Comparison of ENCODE assay signal across 25 cellular contexts in the genomic region with DNA sequence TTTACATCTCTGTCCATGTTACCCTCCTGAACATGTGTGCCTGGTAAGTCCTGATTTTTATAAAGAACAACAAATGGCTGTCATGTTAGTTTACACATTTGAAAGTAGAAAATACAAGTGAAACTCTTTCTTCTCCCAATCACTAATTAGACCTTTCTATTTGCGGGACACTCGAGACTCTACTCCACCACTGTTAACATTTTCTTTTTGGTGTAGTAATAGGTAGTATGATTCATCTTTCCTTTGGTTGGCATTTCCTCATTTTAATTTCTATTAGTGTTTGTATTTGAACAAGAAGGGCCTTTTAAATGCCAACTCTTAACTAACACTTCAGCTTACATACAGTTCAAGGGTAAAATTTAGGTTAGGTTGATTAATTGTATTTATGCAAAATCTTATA.
DNase-seq lines count a peak whose midpoint lies in the region; ATAC-seq, FAIRE-seq and TF ChIP-seq lines count a peak whose summit lies in the region.
"Had no signal": no experiment of that assay in that cellular context is flagged by ENCODE, and none has a peak within 500 bp of the region (broad histone marks: within the 10 kb centered on the region; RNA-seq: fewer than 3 reads in every experiment).

No MANE protein-coding gene starts in this region.

- no peaks in the 10 kb centered on the region for H3K27me3 ChIP-seq in SU-DHL-6 (ENCODE audit: low read length)
- no peaks in the 10 kb centered on the region for H3K27me3 ChIP-seq in lower lobe of right lung (ENCODE audit: low read depth)
- H3K27me3 ChIP-seq: BE2C, dorsolateral prefrontal cortex, stomach, thyroid gland had no signal

- FAIRE-seq in H54 (lab: Jason Lieb, UNC): no peak
- FAIRE-seq: HTR-8/SVneo, keratinocyte had no signal

- no peak overlapping the region for H3K4me3 ChIP-seq in SU-DHL-6 (ENCODE audit: insufficient read depth, low read length, poor library complexity, severe bottlenecking)
- H3K4me3 ChIP-seq in lower lobe of right lung: no peak overlapping the region
- H3K4me3 ChIP-seq: dorsolateral prefrontal cortex, stomach, thyroid gland had no signal

- H3K9ac ChIP-seq in SU-DHL-6 (ENCODE audit: low read length): no peak overlapping the region
- H3K9ac ChIP-seq: SK-N-SH had no signal

- H3K9me3 ChIP-seq in SU-DHL-6 (ENCODE audit: insufficient read depth, low read length) (no peaks in the 10 kb centered on the region), lower lobe of right lung (no peaks in the 10 kb centered on the region)
- H3K9me3 ChIP-seq: BE2C, SK-N-SH, stomach, thyroid gland had no signal

- DNase-seq in H54 (ENCODE audit: insufficient read length, low spot score) (peak; percentile 6), MV-4-11 (lab: John Stamatoyannopoulos, UW) (peak; percentile 70), lower lobe of right lung (no peak), mesothelial cell of epicardium (ENCODE audit: low spot score in 2 of 2, unreplicated experiment in 2 of 2) (no peak), NCI-H128 (lab: John Stamatoyannopoulos, UW; ENCODE audit: unreplicated experiment) (no peak)
- DNase-seq in stimulated activated CD4-positive, alpha-beta T cell treated with anti-CD3 and anti-CD28 coated beads, Interleukin-15, amount 100 ng/mL, for 24 hours: no peak
- DNase-seq: activated CD8-positive, alpha-beta memory T cell treated with anti-CD3 and anti-CD28 coated beads, Interleukin-2, amount 10 ng/mL, durations not matched to agents 7 days and 5 days; activated naive CD8-positive, alpha-beta T cell treated with anti-CD3 and anti-CD28 coated beads, Interleukin-2, amount 50 U/mL, for 24 hours; activated T-cell treated with anti-CD3 and anti-CD28 coated beads, Interleukin-2, amount 50 U/mL, for 48 hours; BE2C; DMS153; dorsolateral prefrontal cortex; H9; KG1; natural killer cell; NCI-H1092; NCI-H187 treated with DMSO at 0.1 percent for 48 hours; NCI-H526; SK-N-SH; stomach; thyroid gland had no signal

- H4K20me1 ChIP-seq in SU-DHL-6 (ENCODE audit: low read depth, low read length): no peaks in the 10 kb centered on the region

- no peaks in the 10 kb centered on the region for H3K4me1 ChIP-seq in lower lobe of right lung
- H3K4me1 ChIP-seq: thyroid gland had no signal

- no peaks in the 10 kb centered on the region for H3K9me2 ChIP-seq in SU-DHL-6 (replicated peaks; ENCODE audit: insufficient read depth, low read length)
- H3K9me2 ChIP-seq: SK-N-SH had no signal

- H3K27ac ChIP-seq in SU-DHL-6 (ENCODE audit: low read depth, low read length) (no peak overlapping the region), lower lobe of right lung (no peak overlapping the region)
- H3K27ac ChIP-seq: stomach, thyroid gland had no signal

- intact Hi-C loops in lower lobe of right lung (cut with DNase I): no loop called here

- H3K4me3 Mint-ChIP-seq in mesothelial cell of epicardium: no peak overlapping the region
- H3K4me3 Mint-ChIP-seq: activated CD8-positive, alpha-beta memory T cell treated with anti-CD3 and anti-CD28 coated beads, Interleukin-2, amount 10 ng/mL, durations not matched to agents 7 days and 5 days; activated naive CD8-positive, alpha-beta T cell treated with anti-CD3 and anti-CD28 coated beads, Interleukin-2, amount 50 U/mL, for 24 hours; H9; natural killer cell had no signal

- no peaks in the 10 kb centered on the region for H3K36me3 ChIP-seq in SU-DHL-6 (ENCODE audit: low read length)
- no peaks in the 10 kb centered on the region for H3K36me3 ChIP-seq in lower lobe of right lung
- H3K36me3 ChIP-seq: BE2C, stomach, thyroid gland had no signal

- H2AFZ ChIP-seq in SU-DHL-6 (ENCODE audit: low read depth, low read length, severe bottlenecking): peak overlapping the region; percentile 8

- peaks cover 11% of the 10 kb centered on the region for H3K4me1 Mint-ChIP-seq in mesothelial cell of epicardium
- H3K4me1 Mint-ChIP-seq: activated CD8-positive, alpha-beta memory T cell treated with anti-CD3 and anti-CD28 coated beads, Interleukin-2, amount 10 ng/mL, durations not matched to agents 7 days and 5 days; activated naive CD8-positive, alpha-beta T cell treated with anti-CD3 and anti-CD28 coated beads, Interleukin-2, amount 50 U/mL, for 24 hours; natural killer cell had no signal

- no peaks in the 10 kb centered on the region for H3K27me3 Mint-ChIP-seq in mesothelial cell of epicardium (ENCODE audit: low read depth)
- H3K27me3 Mint-ChIP-seq: activated CD8-positive, alpha-beta memory T cell treated with anti-CD3 and anti-CD28 coated beads, Interleukin-2, amount 10 ng/mL, durations not matched to agents 7 days and 5 days; activated naive CD8-positive, alpha-beta T cell treated with anti-CD3 and anti-CD28 coated beads, Interleukin-2, amount 50 U/mL, for 24 hours had no signal

- no peaks in the 10 kb centered on the region for H3K79me2 ChIP-seq in SU-DHL-6 (ENCODE audit: insufficient read depth, low read length)

- TF ChIP-seq POLR2A in H54 (IDR thresholded peaks at IDR 0.05; ENCODE audit: low read depth, low read length): no peak

- 0 out of 2 replicates have a peak, but pooled peaks cover 6% of the 10 kb centered on the region for H3F3A ChIP-seq in SU-DHL-6 (ENCODE audit: insufficient read depth)

- TF ChIP-seq CTCF in SU-DHL-6 (IDR thresholded peaks at IDR 0.05; ENCODE audit: insufficient read depth, low read length, poor library complexity, severe bottlenecking): no peak
- TF ChIP-seq CTCF in lower lobe of right lung (IDR thresholded peaks at IDR 0.05): no peak
- no peak for TF ChIP-seq CTCF in mesothelial cell of epicardium (IDR thresholded peaks at IDR 0.05; ENCODE audit: unreplicated experiment)

- H3K36me3 Mint-ChIP-seq in mesothelial cell of epicardium: no peaks in the 10 kb centered on the region
- H3K36me3 Mint-ChIP-seq: activated CD8-positive, alpha-beta memory T cell treated with anti-CD3 and anti-CD28 coated beads, Interleukin-2, amount 10 ng/mL, durations not matched to agents 7 days and 5 days; natural killer cell had no signal

- no peaks in the 10 kb centered on the region for H3K9me3 Mint-ChIP-seq in mesothelial cell of epicardium
- H3K9me3 Mint-ChIP-seq: activated naive CD8-positive, alpha-beta T cell treated with anti-CD3 and anti-CD28 coated beads, Interleukin-2, amount 50 U/mL, for 24 hours; H9 had no signal

- ATAC-seq in lower lobe of right lung: peak; percentile 46 to 61
- no peak for ATAC-seq in HG02759 (IDR thresholded peaks at IDR 0.05; ENCODE audit: unreplicated experiment)
- ATAC-seq: activated CD8-positive, alpha-beta memory T cell treated with anti-CD3 and anti-CD28 coated beads, Interleukin-2, amount 10 ng/mL, durations not matched to agents 7 days and 5 days; activated naive CD8-positive, alpha-beta T cell treated with anti-CD3 and anti-CD28 coated beads, Interleukin-2, amount 50 U/mL, for 24 hours; natural killer cell had no signal

- no peak overlapping the region for H3K27ac Mint-ChIP-seq in mesothelial cell of epicardium
- H3K27ac Mint-ChIP-seq: activated CD8-positive, alpha-beta memory T cell treated with anti-CD3 and anti-CD28 coated beads, Interleukin-2, amount 10 ng/mL, durations not matched to agents 7 days and 5 days; activated naive CD8-positive, alpha-beta T cell treated with anti-CD3 and anti-CD28 coated beads, Interleukin-2, amount 50 U/mL, for 24 hours; H9; natural killer cell had no signal

- H3K4me2 ChIP-seq in SU-DHL-6 (ENCODE audit: low read depth, low read length, poor library complexity, severe bottlenecking): no peak overlapping the region
- H3K4me2 ChIP-seq: SK-N-SH had no signal

Comparison
In these comparisons a context has a peak if more than half of its experiments do, and no peak if none do; other contexts are left out.
1. DNase-seq: peak in H54 (single experiment) and MV-4-11 (single experiment); none in lower lobe of right lung (single experiment), stimulated activated CD4-positive, alpha-beta T cell treated with anti-CD3 and anti-CD28 coated beads, Interleukin-15, amount 100 ng/mL, for 24 hours (single experiment), mesothelial cell of epicardium (0 of 2) and NCI-H128 (single experiment).